1 cellular context compared by ENCODE assay signal in genomic region chr12:10365716-10366433, GRCh38.
TF ChIP-seq lines count a peak whose summit lies in the region.

No MANE protein-coding gene starts in this region.

TF ChIP-seq in SK-N-SH treated with all-trans-retinoic acid at 6 μM for 48 hours, 23 proteins besides CTCF, POLR2A, EP300 and RAD21 (continued from another document):
- TF ChIP-seq PATZ1 (CRISPR knock-in tag; IDR thresholded peaks at IDR 0.05; ENCODE audit: borderline replicate concordance), result no peak
